In the genomic region with DNA sequence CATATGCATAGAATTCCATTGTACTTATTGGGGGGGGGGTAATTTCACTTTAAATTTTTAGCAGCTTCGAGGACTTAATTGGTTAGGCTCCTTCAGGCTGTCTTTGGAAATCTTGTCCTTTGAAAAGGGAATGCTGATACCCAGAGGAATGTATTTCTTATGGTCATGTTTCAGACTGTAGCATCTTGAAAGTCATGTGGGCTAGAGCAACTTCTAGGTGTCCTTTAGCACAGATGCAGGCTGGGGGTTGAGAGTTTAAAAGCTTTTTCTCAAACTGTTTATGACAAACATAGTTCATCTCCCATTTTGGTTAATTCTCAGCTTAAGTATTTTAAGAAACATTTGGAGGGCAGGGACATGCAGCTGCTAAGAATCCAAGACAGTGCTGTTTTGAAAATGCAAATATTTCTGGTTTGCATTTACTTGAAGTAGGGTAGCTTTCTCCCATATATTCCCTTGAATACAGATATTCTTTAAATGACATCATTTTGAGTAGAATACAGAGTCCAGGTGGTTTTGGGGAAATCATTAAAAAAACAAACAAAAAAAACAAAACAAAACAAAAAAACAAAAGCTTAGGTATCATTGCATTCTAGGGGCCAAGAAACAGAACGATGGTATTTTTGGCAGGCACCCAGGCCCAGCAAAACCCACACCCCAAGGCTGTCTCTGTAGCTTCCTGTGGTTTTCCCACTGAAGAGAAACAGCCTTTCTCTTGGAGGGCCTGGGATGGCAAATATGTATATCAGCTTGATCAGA, we compare ENCODE assay signal across 11 cellular contexts.
A peak's percentile ranks its signal among the peaks of the same experiment; 100 is the strongest.
DNase-seq lines count a peak whose midpoint lies in the region; ATAC-seq and TF ChIP-seq lines count a peak whose summit lies in the region.
"Had no signal": no experiment of that assay in that cellular context is flagged by ENCODE, and none has a peak within 500 bp of the region (broad histone marks: within the 10 kb centered on the region; RNA-seq: fewer than 3 reads in every experiment).

No MANE protein-coding gene starts in this region.

- in situ Hi-C loops in gastrocnemius medialis (cut with MboI; ENCODE audit: low sequenced_read_pairs in 4 of 4) = loop anchor here in 1 of 4 donors (25.0 kb wide), 1 partner anchor 120 kb away; no protein-coding TSS in a partner anchor

- no peaks in the 10 kb centered on the region for H3K9me3 ChIP-seq in gastrocnemius medialis
- H3K9me3 ChIP-seq: BE2C had no signal

- peaks cover 20 to 28% of the 10 kb centered on the region in 2 donors for H3K4me1 ChIP-seq in gastrocnemius medialis
- H3K4me1 ChIP-seq: BE2C had no signal

- no peak overlapping the region for H3K27ac ChIP-seq in gastrocnemius medialis

- no peak for TF ChIP-seq CTCF in gastrocnemius medialis (IDR thresholded peaks at IDR 0.05 in 4 of 5, conservative IDR thresholded peaks at IDR 0.05 in 1 of 5)

- ATAC-seq in GM18907 (IDR thresholded peaks at IDR 0.05; ENCODE audit: unreplicated experiment) = no peak
- ATAC-seq in gastrocnemius medialis = no peak

- H3K27me3 ChIP-seq in gastrocnemius medialis = no peaks in the 10 kb centered on the region
- H3K27me3 ChIP-seq: BE2C had no signal

- no peak overlapping the region for H3K4me3 ChIP-seq in gastrocnemius medialis

- no peaks in the 10 kb centered on the region for H3K36me3 ChIP-seq in gastrocnemius medialis
- H3K36me3 ChIP-seq: BE2C had no signal

- DNase-seq in AG08395 (ENCODE audit: low spot score) (peak; percentile 65), HS-27A (ENCODE audit: low read depth) (peak; percentile 19), amniotic stem cell (lab: John Stamatoyannopoulos, UW) (peak; percentile 4), hepatic stellate cell (ENCODE audit: low spot score) (peak; percentile 51), NCI-H2107 (lab: John Stamatoyannopoulos, UW) (no peak), medulla oblongata (ENCODE audit: extremely low spot score) (no peak), gastrocnemius medialis (no peak)
- DNase-seq: activated CD4-positive, CD25-positive, alpha-beta regulatory T cell; BE2C; RPMI8226 had no signal

- intact Hi-C loops in gastrocnemius medialis (cut with DNase I; ENCODE audit: low total_unique reads) = no loop called here

- TF ChIP-seq POLR2A in gastrocnemius medialis (IDR thresholded peaks at IDR 0.05) = no peak

Comparison
In these comparisons a context has a peak if more than half of its experiments do, and no peak if none do; other contexts are left out.
1. DNase-seq: peak in AG08395 (single experiment), HS-27A (single experiment), amniotic stem cell (single experiment) and hepatic stellate cell (single experiment); none in NCI-H2107 (single experiment), medulla oblongata (single experiment) and gastrocnemius medialis (0 of 2).